In genomic region chr2:179435021-179435420, GRCh38 we compare ENCODE assay signal across 26 cellular contexts.
"Had no signal": no experiment of that assay in that cellular context is flagged by ENCODE, and none has a peak within 500 bp of the region (broad histone marks: within the 10 kb centered on the region; RNA-seq: fewer than 3 reads in every experiment).

No MANE protein-coding gene starts in this region.

- H3K27me3 ChIP-seq: suprapubic skin, tibial nerve had no signal

- H3K4me3 ChIP-seq: coronary artery, lung, suprapubic skin, tibial nerve had no signal

- H3K9me3 Mint-ChIP-seq: activated B cell treated with CpG ODN at 0.5 μM for 24 hours; activated naive CD8-positive, alpha-beta T cell treated with anti-CD3 and anti-CD28 coated beads, Interleukin-2, amount 10 ng/mL, durations not matched to agents 7 days and 5 days; activated T-cell treated with anti-CD3 and anti-CD28 coated beads, Interleukin-2, amount 50 U/mL, for 4 hours; naive thymus-derived CD4-positive, alpha-beta T cell; neural crest cell; stimulated activated naive CD8-positive, alpha-beta T cell treated with anti-CD3 and anti-CD28 coated beads, Interleukin-15, amount 100 ng/mL, for 72 hours; T-cell had no signal

- H3K36me3 Mint-ChIP-seq: activated naive CD8-positive, alpha-beta T cell treated with anti-CD3 and anti-CD28 coated beads, Interleukin-2, amount 10 ng/mL, durations not matched to agents 7 days and 5 days; naive thymus-derived CD4-positive, alpha-beta T cell; T-cell had no signal

- H3K27ac ChIP-seq: coronary artery, epithelial cell of prostate, suprapubic skin, tibial nerve had no signal

- H3K9me3 ChIP-seq: suprapubic skin, tibial nerve had no signal

- DNase-seq: activated B cell treated with CpG ODN at 0.5 μM for 24 hours; activated CD4-positive, alpha-beta T cell treated with anti-CD3 and anti-CD28 coated beads for 4 hours; activated CD4-positive, alpha-beta T cell treated with anti-CD3 and anti-CD28 coated beads, Interleukin-2, amount 50 U/mL, for 48 hours; activated CD8-positive, alpha-beta memory T cell treated with anti-CD3 and anti-CD28 coated beads, Interleukin-2, amount 50 U/mL, for 48 hours; activated naive CD4-positive, alpha-beta T cell treated with Interleukin-2 at 50 U/mL for 16 hours; activated naive CD8-positive, alpha-beta T cell treated with anti-CD3 and anti-CD28 coated beads, Interleukin-2, amount 10 ng/mL, durations not matched to agents 7 days and 5 days; activated T-cell treated with anti-CD3 and anti-CD28 coated beads, Interleukin-2, amount 50 U/mL, for 4 hours; amygdala; cerebellar nuclear complex; endodermal cell; foreskin melanocyte; naive thymus-derived CD4-positive, alpha-beta T cell; occipital lobe; retina; stimulated activated CD4-positive, alpha-beta T cell treated with anti-CD3 and anti-CD28 coated beads, Interleukin-12 subunit alpha, Interleukin-12 subunit beta, amount 100 ng/mL, for 4 hours; stimulated activated CD4-positive, alpha-beta T cell treated with anti-CD3 and anti-CD28 coated beads, Interleukin-1b, Interleukin-23, amount 100 ng/mL, for 48 hours; stimulated activated naive CD8-positive, alpha-beta T cell treated with anti-CD3 and anti-CD28 coated beads, Interleukin-15, amount 100 ng/mL, for 72 hours; T-cell; T-helper 9 cell had no signal

- H3K27ac Mint-ChIP-seq: activated B cell treated with CpG ODN at 0.5 μM for 24 hours; activated naive CD8-positive, alpha-beta T cell treated with anti-CD3 and anti-CD28 coated beads, Interleukin-2, amount 10 ng/mL, durations not matched to agents 7 days and 5 days; endodermal cell; naive thymus-derived CD4-positive, alpha-beta T cell; stimulated activated naive CD8-positive, alpha-beta T cell treated with anti-CD3 and anti-CD28 coated beads, Interleukin-15, amount 100 ng/mL, for 72 hours; T-cell had no signal

- H3K4me1 ChIP-seq: suprapubic skin, tibial nerve had no signal

- ATAC-seq: activated T-cell treated with anti-CD3 and anti-CD28 coated beads, Interleukin-2, amount 50 U/mL, for 4 hours; left lobe of liver; naive thymus-derived CD4-positive, alpha-beta T cell; stimulated activated naive CD8-positive, alpha-beta T cell treated with anti-CD3 and anti-CD28 coated beads, Interleukin-15, amount 100 ng/mL, for 72 hours; T-cell had no signal

- H3K36me3 ChIP-seq: suprapubic skin, tibial nerve had no signal
